Comparison of ENCODE assay signal across 8 cellular contexts in the genomic region with DNA sequence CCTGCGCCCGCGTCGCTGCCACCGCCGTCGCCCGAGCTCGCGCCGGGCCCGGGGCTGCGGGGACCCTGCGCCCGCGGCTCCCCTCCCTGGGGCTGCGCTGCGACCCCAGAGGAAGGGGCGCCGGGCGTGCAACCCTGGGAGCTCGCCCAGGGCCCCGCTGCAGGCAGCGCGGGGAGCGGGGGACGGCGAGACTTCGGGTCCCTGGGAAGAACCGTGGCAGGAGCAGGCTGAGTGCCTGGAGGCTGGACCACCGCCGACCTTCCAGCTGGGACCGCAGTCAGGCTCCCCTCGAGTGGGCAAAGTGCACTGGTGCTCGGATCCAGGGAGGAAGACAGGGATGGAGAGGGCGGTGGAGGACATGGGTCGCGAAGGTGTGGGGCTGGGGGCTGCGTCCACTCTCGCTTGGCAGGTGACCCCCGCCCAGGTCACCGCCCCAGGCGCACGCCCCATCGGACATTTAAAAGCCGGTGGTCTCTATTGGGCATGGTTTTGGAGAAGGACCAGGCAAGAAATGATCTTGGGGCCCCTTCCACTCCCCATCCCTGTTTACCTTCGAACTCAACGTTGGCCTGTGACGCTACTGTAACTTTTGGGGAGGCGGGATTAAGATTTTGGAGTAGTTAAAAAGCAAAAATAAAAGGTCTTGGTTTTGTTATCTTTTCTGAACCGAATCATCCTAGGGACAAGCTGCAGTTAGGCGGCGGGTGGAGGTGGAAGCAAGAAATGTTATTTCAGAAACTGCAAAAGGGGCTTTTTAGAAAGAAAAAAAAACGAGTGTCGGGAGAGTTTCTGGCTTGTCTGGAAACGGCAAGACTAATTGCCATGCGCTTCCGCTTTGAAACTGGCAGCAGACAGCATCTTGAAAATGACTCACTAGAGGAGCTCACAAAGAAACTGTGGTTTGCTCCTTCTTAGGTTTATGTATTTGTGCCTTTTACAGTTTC. TPM values are rescaled to one million over a fixed set of nuclear protein-coding genes. Genes with fewer than 3 reads are reported as not detected.
DNase-seq lines count a peak whose midpoint lies in the region; ATAC-seq, FAIRE-seq and TF ChIP-seq lines count a peak whose summit lies in the region.

No MANE protein-coding gene starts in this region.

- H3K4me3 ChIP-seq in DOHH2 (ENCODE audit: low read length) (peak overlapping the region; percentile 92), astrocyte of the spinal cord (ENCODE audit: low read depth, low read length) (peak overlapping the region; percentile 98), iPS-11a (ENCODE audit: low read depth, low read length) (peak overlapping the region; percentile 77), skeletal muscle tissue (ENCODE audit: low read length in 3 of 3) (peak overlapping the region; percentile 74 to 81 (median 81))

- H3K36me3 ChIP-seq in DOHH2 (ENCODE audit: control insufficient read depth, low read length) (no peaks in the 10 kb centered on the region), skeletal muscle tissue (ENCODE audit: control insufficient read depth in 3 of 3, insufficient read depth in 3 of 3, low read length in 3 of 3) (no peaks in the 10 kb centered on the region)

- peak; percentile 71 for DNase-seq in HTR-8/SVneo (ENCODE audit: insufficient read length, low spot score)
- peak; percentile 77 for DNase-seq in T-helper 22 cell (ENCODE audit: low read depth)
- peak; percentile 91 for DNase-seq in astrocyte of the spinal cord (ENCODE audit: low read depth, low spot score)

- in situ Hi-C loops in astrocyte of the spinal cord (cut with HindIII; ENCODE audit: low sequenced_read_pairs) = no loop called here

- peak overlapping the region; percentile 96 for H3K4me2 ChIP-seq in DOHH2 (ENCODE audit: low read length)

- ATAC-seq in GM21515 (IDR thresholded peaks at IDR 0.05; ENCODE audit: unreplicated experiment) (peak; percentile 77), HG03025 (IDR thresholded peaks at IDR 0.05; ENCODE audit: low FRiP score, unreplicated experiment) (no peak)

- H3F3A ChIP-seq in DOHH2 (ENCODE audit: control insufficient read depth, insufficient read depth) = peaks cover 56% of the 10 kb centered on the region

- H4K20me1 ChIP-seq in DOHH2 (ENCODE audit: control insufficient read depth, insufficient read depth, low read depth, low read length) = 0 out of 2 replicates have a peak, but pooled peaks cover 4% of the 10 kb centered on the region

- 0 out of 2 replicates have a peak, but pooled peaks cover 3% of the 10 kb centered on the region for H3K27me3 ChIP-seq in DOHH2 (ENCODE audit: control insufficient read depth, low read length)
- peaks cover 6 to 14% (median 13%) of the 10 kb centered on the region in 3 donors for H3K27me3 ChIP-seq in skeletal muscle tissue (ENCODE audit: control insufficient read depth in 3 of 3, insufficient read depth in 3 of 3, low read length in 3 of 3)

- H3K9me3 ChIP-seq in DOHH2 (ENCODE audit: control insufficient read depth, insufficient read depth, low read length) = no peaks in the 10 kb centered on the region
- H3K9me3 ChIP-seq in skeletal muscle tissue (ENCODE audit: control insufficient read depth in 3 of 3, low read length in 3 of 3) = no peaks in the 10 kb centered on the region

- peak overlapping the region; percentile 72 to 81 (median 77) for H3K9ac ChIP-seq in skeletal muscle tissue (ENCODE audit: low read depth in 1 of 3, low read length in 3 of 3)

- no peak for FAIRE-seq in HTR-8/SVneo (lab: Jason Lieb, UNC)

- H3K27ac ChIP-seq in DOHH2 (ENCODE audit: low read depth, low read length) (peak overlapping the region; percentile 67), skeletal muscle tissue (ENCODE audit: low read depth, low read length) (peak overlapping the region; percentile 86)

- peaks cover 87% of the 10 kb centered on the region for H3K4me1 ChIP-seq in DOHH2 (ENCODE audit: control insufficient read depth, low read length)
- H3K4me1 ChIP-seq in skeletal muscle tissue (ENCODE audit: control insufficient read depth in 3 of 3, insufficient read depth in 3 of 3, low read length in 3 of 3) = peaks cover 3 to 15% (median 6%) of the 10 kb centered on the region in 3 donors

- H3K9me2 ChIP-seq in DOHH2 (replicated peaks; ENCODE audit: control insufficient read depth, low read length) = no peaks in the 10 kb centered on the region

- TF ChIP-seq CTCF in DOHH2 (IDR thresholded peaks at IDR 0.05; ENCODE audit: low read depth, low read length, poor library complexity, severe bottlenecking) (no peak), astrocyte of the spinal cord (IDR thresholded peaks at IDR 0.05; ENCODE audit: low read depth, low read length) (no peak)

- H3K79me2 ChIP-seq in DOHH2 (ENCODE audit: control insufficient read depth, low read length) = peaks cover 50% of the 10 kb centered on the region

RNA-seq across cellular contexts. Expression of a gene that starts 1.0 kb away (rescaled TPM):
- total RNA-seq in skeletal muscle tissue = 9.9 TPM
